ENCODE assay signal across 17 cellular contexts in genomic region chr15:67880651-67881182, GRCh38. TPM values are rescaled to one million over a fixed set of nuclear protein-coding genes. Genes with fewer than 3 reads are reported as not detected.
DNase-seq lines count a peak whose midpoint lies in the region; ATAC-seq and TF ChIP-seq lines count a peak whose summit lies in the region.
"Had no signal": no experiment of that assay in that cellular context is flagged by ENCODE, and none has a peak within 500 bp of the region (broad histone marks: within the 10 kb centered on the region; RNA-seq: fewer than 3 reads in every experiment).

No MANE protein-coding gene starts in this region.

- H3K36me3 ChIP-seq in upper lobe of right lung, result no peaks in the 10 kb centered on the region

- H3K4me3 ChIP-seq in fibroblast of the aortic adventitia (ENCODE audit: low read depth, low read length), result no peak overlapping the region
- no peak overlapping the region for H3K4me3 ChIP-seq in upper lobe of right lung

- H3K4me1 ChIP-seq in upper lobe of right lung, result peaks cover 28% of the 10 kb centered on the region

- TF ChIP-seq CTCF in fibroblast of the aortic adventitia (IDR thresholded peaks at IDR 0.05; ENCODE audit: insufficient read depth, low read length) (no peak), upper lobe of right lung (IDR thresholded peaks at IDR 0.05) (no peak)

- ATAC-seq in Right ventricle myocardium superior (ENCODE audit: poor library complexity) (no peak), upper lobe of right lung (peak; percentile 42), GM21576 (IDR thresholded peaks at IDR 0.05; ENCODE audit: unreplicated experiment) (no peak), GM21526 (IDR thresholded peaks at IDR 0.05; ENCODE audit: low FRiP score, unreplicated experiment) (no peak)
- ATAC-seq: activated CD4-positive, CD25-positive, alpha-beta regulatory T cell treated with anti-CD3 and anti-CD28 coated beads, Interleukin-2, amount 50 U/mL, for 24 hours had no signal

- no peaks in the 10 kb centered on the region for H3K27me3 ChIP-seq in upper lobe of right lung

- no peaks in the 10 kb centered on the region for H3K9me3 ChIP-seq in upper lobe of right lung

- no peak overlapping the region for H3K27ac ChIP-seq in upper lobe of right lung

- DNase-seq in Right ventricle myocardium superior (peak; percentile 50), cardiac septum (ENCODE audit: low spot score) (no peak), SIG-M5 treated with dmso at 0.1 percent for 504 hours (lab: John Stamatoyannopoulos, UW; ENCODE audit: unreplicated experiment) (peak; percentile 87), fibroblast of the aortic adventitia (ENCODE audit: low read depth) (peak; percentile 39), upper lobe of right lung (no peak)
- DNase-seq in activated effector memory CD4-positive, alpha-beta T cell treated with Interleukin-2 at 50 U/mL for 16 hours, result no peak
- DNase-seq: cerebellar nuclear complex, foreskin melanocyte, HFFc6, NCI-H1048, posterior cingulate gyrus had no signal

- intact Hi-C loops in Right ventricle myocardium superior (cut with DNase I) (no loop called here), cardiac septum (cut with DNase I) (no loop called here), upper lobe of right lung (cut with DNase I) (no loop called here)

RNA-seq across cellular contexts. Expression of gene RNU6-1, which starts 40.9 kb away (rescaled TPM):
- not detected for total RNA-seq in Right ventricle myocardium superior
- not detected for total RNA-seq in cardiac septum
- not detected in 2 replicates for total RNA-seq in fibroblast of the aortic adventitia (ENCODE audit: low replicate concordance)
- not detected for total RNA-seq in upper lobe of right lung
- total RNA-seq: activated T-helper 2 cell treated with anti-CD3 and anti-CD28 coated beads, Interferon-gamma antibody, Interleukin-2, Interleukin-4, amounts not matched to agents 10 μg/mL and 5 μg/mL and 100 μg/mL, durations not matched to agents 14 hours and 24 hours and 36 hours; B cell; HFFc6; liver had no signal

RNA-seq across cellular contexts. Expression of gene SKOR1, which starts 55.4 kb away (rescaled TPM):
- total RNA-seq in Right ventricle myocardium superior (0.11 TPM), cardiac septum (0.24 TPM), fibroblast of the aortic adventitia (ENCODE audit: low replicate concordance) (0.08 and 0.09 TPM in 2 replicates), upper lobe of right lung (0.52 TPM)

Comparison
In these comparisons a context has a peak if more than half of its experiments do, and no peak if none do; other contexts are left out.
1. DNase-seq: peak in Right ventricle myocardium superior (single experiment), SIG-M5 treated with dmso at 0.1 percent for 504 hours (single experiment) and fibroblast of the aortic adventitia (single experiment); none in cardiac septum (single experiment), upper lobe of right lung (single experiment) and activated effector memory CD4-positive, alpha-beta T cell treated with Interleukin-2 at 50 U/mL for 16 hours (single experiment).